14 cellular contexts compared by ENCODE assay signal in genomic region chr11:112620621-112621394, GRCh38.
A peak's percentile ranks its signal among the peaks of the same experiment; 100 is the strongest.
DNase-seq lines count a peak whose midpoint lies in the region; ATAC-seq, FAIRE-seq and TF ChIP-seq lines count a peak whose summit lies in the region.
"Had no signal": no experiment of that assay in that cellular context is flagged by ENCODE, and none has a peak within 500 bp of the region (broad histone marks: within the 10 kb centered on the region; RNA-seq: fewer than 3 reads in every experiment).

No MANE protein-coding gene starts in this region.

- no peaks in the 10 kb centered on the region for H3K9me3 ChIP-seq in K562 (replicated peaks; ENCODE audit: control insufficient read depth, insufficient read depth, low read depth, low read length)
- no peaks in the 10 kb centered on the region for H3K9me3 ChIP-seq in naive thymus-derived CD4-positive, alpha-beta T cell (ENCODE audit: control insufficient read depth in 2 of 3, low read length in 3 of 3)
- H3K9me3 ChIP-seq in mucosa of descending colon = no peaks in the 10 kb centered on the region
- H3K9me3 ChIP-seq in adrenal gland (replicated peaks in 1 of 3) = no peaks in the 10 kb centered on the region
- H3K9me3 ChIP-seq: heart left ventricle had no signal

- H3K4me3 ChIP-seq in K562 (no peak overlapping the region), mucosa of descending colon (no peak overlapping the region), adrenal gland (no peak overlapping the region)
- no peak overlapping the region for H3K4me3 ChIP-seq in naive thymus-derived CD4-positive, alpha-beta T cell (ENCODE audit: low read length)
- H3K4me3 ChIP-seq: heart left ventricle had no signal

- no peaks in the 10 kb centered on the region for H3K36me3 ChIP-seq in K562 (ENCODE audit: control insufficient read depth, insufficient read depth, low read length)
- no peaks in the 10 kb centered on the region for H3K36me3 ChIP-seq in naive thymus-derived CD4-positive, alpha-beta T cell (ENCODE audit: control insufficient read depth in 2 of 3, insufficient read depth in 3 of 3, low read length in 3 of 3)
- H3K36me3 ChIP-seq in mucosa of descending colon (ENCODE audit: low read depth) = no peaks in the 10 kb centered on the region
- no peaks in the 10 kb centered on the region for H3K36me3 ChIP-seq in adrenal gland (replicated peaks in 1 of 2)
- H3K36me3 ChIP-seq: heart left ventricle had no signal

- no peaks in the 10 kb centered on the region for H3K9me1 ChIP-seq in K562 (ENCODE audit: control insufficient read depth, insufficient read depth, low read length)

- H3K36me3 Mint-ChIP-seq in naive thymus-derived CD4-positive, alpha-beta T cell = no peaks in the 10 kb centered on the region
- H3K36me3 Mint-ChIP-seq: activated naive CD8-positive, alpha-beta T cell treated with anti-CD3 and anti-CD28 coated beads for 36 hours had no signal

- H3K79me2 ChIP-seq in K562 (ENCODE audit: control insufficient read depth, insufficient read depth, low read length) = no peaks in the 10 kb centered on the region

- CTCF ChIA-PET in K562 (lab: Yijun Ruan, JAX; ENCODE audit: low intra/inter-chr PET ratio) = no interaction called here
- CTCF ChIA-PET in naive thymus-derived CD4-positive, alpha-beta T cell (lab: Charles Lee) = no interaction called here

- H3K4me3 Mint-ChIP-seq in naive thymus-derived CD4-positive, alpha-beta T cell = no peak overlapping the region
- H3K4me3 Mint-ChIP-seq: activated naive CD8-positive, alpha-beta T cell treated with anti-CD3 and anti-CD28 coated beads for 36 hours had no signal

- TF ChIP-seq CTCF in K562 (IDR thresholded peaks at IDR 0.05 in 2 of 3, conservative IDR thresholded peaks at IDR 0.05 in 1 of 3; ENCODE audit: insufficient read depth in 2 of 3, low read depth in 1 of 3, low read length in 3 of 3) (no peak), mucosa of descending colon (IDR thresholded peaks at IDR 0.05) (no peak), adrenal gland (IDR thresholded peaks at IDR 0.05) (no peak)

- H3K27ac Mint-ChIP-seq in naive thymus-derived CD4-positive, alpha-beta T cell = no peak overlapping the region
- H3K27ac Mint-ChIP-seq: activated naive CD8-positive, alpha-beta T cell treated with anti-CD3 and anti-CD28 coated beads for 36 hours had no signal

- TF ChIP-seq RAD21 in K562 (CRISPR knock-in tag; conservative IDR thresholded peaks at IDR 0.05 in 1 of 2, IDR thresholded peaks at IDR 0.05 in 1 of 2) = no peak

- no peak overlapping the region for H3K4me2 ChIP-seq in K562 (ENCODE audit: insufficient read depth, low read length)

- FAIRE-seq in GM12892 (lab: Jason Lieb, UNC) (peak; percentile 33), K562 (lab: Jason Lieb, UNC) (no peak)

- no peak overlapping the region for H3K27ac ChIP-seq in K562 (ENCODE audit: extremely low read depth, low read depth, low read length)
- no peak overlapping the region for H3K27ac ChIP-seq in naive thymus-derived CD4-positive, alpha-beta T cell (ENCODE audit: low read depth, low read length)
- H3K27ac ChIP-seq in adrenal gland = no peak overlapping the region
- H3K27ac ChIP-seq: heart left ventricle had no signal

- TF ChIP-seq POLR2A in GM12892 (IDR thresholded peaks at IDR 0.05; ENCODE audit: low read depth, low read length) (no peak), K562 (conservative IDR thresholded peaks at IDR 0.05) (no peak), adrenal gland (IDR thresholded peaks at IDR 0.05) (no peak)

- H3K4me1 Mint-ChIP-seq in naive thymus-derived CD4-positive, alpha-beta T cell = peaks cover 0 to 5% (median 0%) of the 10 kb centered on the region in 7 donors
- H3K4me1 Mint-ChIP-seq: activated naive CD8-positive, alpha-beta T cell treated with anti-CD3 and anti-CD28 coated beads for 36 hours had no signal

- H4K20me1 ChIP-seq in K562 (replicated peaks; ENCODE audit: control insufficient read depth, insufficient read depth, low read length) = no peaks in the 10 kb centered on the region

- no peak for TF ChIP-seq EP300 in K562 (IDR thresholded peaks at IDR 0.05; ENCODE audit: low read length)

- DNase-seq in GM12892 (ENCODE audit: insufficient read length) = no peak
- no peak for DNase-seq in K562 (ENCODE audit: extremely low read depth in 1 of 4, low spot score in 3 of 4)
- DNase-seq in naive thymus-derived CD4-positive, alpha-beta T cell = no peak
- DNase-seq in mucosa of descending colon = no peak
- no peak for DNase-seq in SK-N-DZ (ENCODE audit: low spot score)
- DNase-seq in adrenal gland = no peak
- DNase-seq: activated naive CD8-positive, alpha-beta T cell treated with anti-CD3 and anti-CD28 coated beads for 36 hours; C1 segment of cervical spinal cord; heart left ventricle; NCI-H2029 treated with DMSO at 0.1 percent for 48 hours; stimulated activated CD4-positive, alpha-beta T cell treated with anti-CD3 and anti-CD28 coated beads, Interleukin-1b, Interleukin-23, amount 100 ng/mL, for 48 hours; stimulated activated naive CD4-positive, alpha-beta T cell treated with Interleukin-2 at 50 U/mL for 16 hours had no signal

- BruUV-seq in K562 (replicated peaks; lab: Mats Ljungman, UMichigan) = no TSS peak

- intact Hi-C loops in K562 (cut with micrococcal nuclease) = no loop called here
- intact Hi-C loops in naive thymus-derived CD4-positive, alpha-beta T cell (cut with micrococcal nuclease) = no loop called here
- intact Hi-C loops in mucosa of descending colon (cut with DNase I, micrococcal nuclease) = no loop called here
- intact Hi-C loops in adrenal gland (cut with DNase I) = no loop called here

- H3K27me3 Mint-ChIP-seq in naive thymus-derived CD4-positive, alpha-beta T cell = peaks cover 2 to 34% (median 18%) of the 10 kb centered on the region in 5 donors

- 0% methylated on average over 7 of the region's 7 CpGs for WGBS in K562 (ENCODE audit: insufficient coverage, low coverage, missing lambda C conversion rate)
- 71 to 81% (median 76%) methylated on average over 6 to 7 of the region's 7 CpGs for WGBS in adrenal gland, 4 donors

- peaks cover 0 to 8% of the 10 kb centered on the region in 2 experiments; a peak in 1 of 5 replicates for H3K27me3 ChIP-seq in K562 (ENCODE audit: control insufficient read depth in 2 of 2, insufficient read depth in 2 of 2, low read length in 2 of 2)
- H3K27me3 ChIP-seq in naive thymus-derived CD4-positive, alpha-beta T cell (ENCODE audit: control insufficient read depth in 2 of 2, insufficient read depth in 2 of 2, low read length in 2 of 2) = no peaks in the 10 kb centered on the region
- no peaks in the 10 kb centered on the region for H3K27me3 ChIP-seq in adrenal gland
- H3K27me3 ChIP-seq: heart left ventricle had no signal

- POLR2A ChIA-PET in K562 (lab: Yijun Ruan, JAX) = interaction anchor here (0.8 kb wide), 1 partner anchor 16 kb away, joined by 3 read pairs; no protein-coding TSS in a partner anchor
- POLR2A ChIA-PET in naive thymus-derived CD4-positive, alpha-beta T cell (lab: Charles Lee) = no interaction called here

- no peaks in the 10 kb centered on the region for H3K4me1 ChIP-seq in K562 (replicated peaks in 1 of 2; ENCODE audit: control insufficient read depth in 2 of 2, insufficient read depth in 2 of 2, low read length in 2 of 2)
- H3K4me1 ChIP-seq in naive thymus-derived CD4-positive, alpha-beta T cell (ENCODE audit: control insufficient read depth in 2 of 2, insufficient read depth in 2 of 2, low read length in 2 of 2) = no peaks in the 10 kb centered on the region
- no peaks in the 10 kb centered on the region for H3K4me1 ChIP-seq in mucosa of descending colon (ENCODE audit: low read depth)
- H3K4me1 ChIP-seq in adrenal gland (replicated peaks in 1 of 2) = no peaks in the 10 kb centered on the region
- H3K4me1 ChIP-seq: heart left ventricle had no signal

- peak; percentile 56 for ATAC-seq in HG03196 (IDR thresholded peaks at IDR 0.05; ENCODE audit: unreplicated experiment)
- ATAC-seq in K562 = no peak
- ATAC-seq in naive thymus-derived CD4-positive, alpha-beta T cell = peak; percentile 41
- no peak for ATAC-seq in mucosa of descending colon
- ATAC-seq in GM21619 (IDR thresholded peaks at IDR 0.05; ENCODE audit: unreplicated experiment) = no peak
- ATAC-seq: heart left ventricle had no signal

- in situ Hi-C loops in K562 (cut with MboI) = no loop called here

- H3K9me3 Mint-ChIP-seq in naive thymus-derived CD4-positive, alpha-beta T cell = peaks cover 0 to 6% (median 0%) of the 10 kb centered on the region in 11 donors
- H3K9me3 Mint-ChIP-seq: activated naive CD8-positive, alpha-beta T cell treated with anti-CD3 and anti-CD28 coated beads for 36 hours had no signal

- no peak overlapping the region for H3K9ac ChIP-seq in K562 (ENCODE audit: insufficient read depth in 1 of 2, low read depth in 2 of 2, low read length in 2 of 2)

- H2AFZ ChIP-seq in K562 (ENCODE audit: low read depth, low read length) = no peak overlapping the region

TF ChIP-seq in K562, 482 proteins besides CTCF, POLR2A, EP300 and RAD21 (continues in another document):
- no peak for TF ChIP-seq ADNP (tag; IDR thresholded peaks at IDR 0.05)
- TF ChIP-seq ZKSCAN3 (CRISPR knock-in tag; IDR thresholded peaks at IDR 0.05) = no peak
- no peak for TF ChIP-seq PHF8 (IDR thresholded peaks at IDR 0.05; ENCODE audit: borderline replicate concordance, low read length)
- no peak for TF ChIP-seq NR2C2 (CRISPR knock-in tag; IDR thresholded peaks at IDR 0.05)
- TF ChIP-seq NR2C2 (tag; IDR thresholded peaks at IDR 0.05) = peak; percentile 29; the same call in 1 of the 2 replicates

Comparison
In these comparisons a context has a peak if more than half of its experiments do, and no peak if none do; other contexts are left out.
1. ATAC-seq: peak in HG03196 (single experiment) and naive thymus-derived CD4-positive, alpha-beta T cell (single experiment); none in K562 (single experiment), mucosa of descending colon (single experiment) and GM21619 (single experiment).